Comparison of ENCODE assay signal across 1 cellular context in genomic region chr1:169460193-169460833, GRCh38.
TF ChIP-seq lines count a peak whose summit lies in the region.

No MANE protein-coding gene starts in this region.

TF ChIP-seq in HepG2, 621 proteins besides CTCF, POLR2A, EP300 and RAD21 (continues in another document):
- TF ChIP-seq MNT (IDR thresholded peaks at IDR 0.05) (no peak), ZNF800 (CRISPR knock-in tag; IDR thresholded peaks at IDR 0.05) (peak; percentile 64; the same call in 1 of the 2 replicates), HBP1 (CRISPR knock-in tag; IDR thresholded peaks at IDR 0.05; ENCODE audit: low read depth) (no peak), NFKB2 (CRISPR knock-in tag; IDR thresholded peaks at IDR 0.05; ENCODE audit: borderline replicate concordance) (0 out of 2 replicates have a peak, but pooled peaks have one; percentile 47), ZNF143 (CRISPR knock-in tag; IDR thresholded peaks at IDR 0.05) (no peak), MYC (CRISPR knock-in tag; IDR thresholded peaks at IDR 0.05; ENCODE audit: borderline replicate concordance) (peak; percentile 42; the same call in 1 of the 2 replicates), ZNF317 (CRISPR knock-in tag; IDR thresholded peaks at IDR 0.05) (no peak), ZNF788 (CRISPR knock-in tag; IDR thresholded peaks at IDR 0.05; ENCODE audit: borderline replicate concordance) (0 out of 2 replicates have a peak, but pooled peaks have one; percentile 15), ZNF784 (CRISPR knock-in tag; IDR thresholded peaks at IDR 0.05; ENCODE audit: borderline replicate concordance) (0 out of 2 replicates have a peak, but pooled peaks have one; percentile 18), STAG1 (CRISPR knock-in tag; IDR thresholded peaks at IDR 0.05) (peak; percentile 28), SNAI1 (CRISPR knock-in tag; IDR thresholded peaks at IDR 0.05; ENCODE audit: borderline replicate concordance) (no peak), ZSCAN12 (CRISPR knock-in tag; IDR thresholded peaks at IDR 0.05) (0 out of 2 replicates have a peak, but pooled peaks have one; percentile 19), HIC2 (CRISPR knock-in tag; IDR thresholded peaks at IDR 0.05; ENCODE audit: low read depth) (no peak), ZMYM3 (CRISPR knock-in tag; IDR thresholded peaks at IDR 0.05) (0 out of 2 replicates have a peak, but pooled peaks have one; percentile 23), ZFP62 (CRISPR knock-in tag; IDR thresholded peaks at IDR 0.05) (no peak), MTF1 (CRISPR knock-in tag; IDR thresholded peaks at IDR 0.05) (0 out of 2 replicates have a peak, but pooled peaks have one; percentile 31), DR1 (CRISPR knock-in tag; IDR thresholded peaks at IDR 0.05) (peak; percentile 27; the same call in 1 of the 2 replicates), MEIS2 (CRISPR knock-in tag; IDR thresholded peaks at IDR 0.05) (0 out of 2 replicates have a peak, but pooled peaks have one; percentile 30), ARID5B (CRISPR knock-in tag; IDR thresholded peaks at IDR 0.05) (no peak; the same call in 1 of the 2 replicates), KLF12 (CRISPR knock-in tag; IDR thresholded peaks at IDR 0.05; ENCODE audit: borderline replicate concordance) (no peak), AKNA (CRISPR knock-in tag; IDR thresholded peaks at IDR 0.05; ENCODE audit: borderline replicate concordance) (no peak), ZNF281 (CRISPR knock-in tag; IDR thresholded peaks at IDR 0.05; ENCODE audit: borderline replicate concordance) (no peak), HOXA3 (CRISPR knock-in tag; IDR thresholded peaks at IDR 0.05) (peak; percentile 50; the same call in 1 of the 2 replicates), ZNF343 (CRISPR knock-in tag; IDR thresholded peaks at IDR 0.05) (no peak), TBP (CRISPR knock-in tag; IDR thresholded peaks at IDR 0.05) (no peak), SALL1 (CRISPR knock-in tag; IDR thresholded peaks at IDR 0.05) (peak; percentile 72), ZNF710 (CRISPR knock-in tag; IDR thresholded peaks at IDR 0.05; ENCODE audit: borderline replicate concordance) (no peak), DPF2 (CRISPR knock-in tag; IDR thresholded peaks at IDR 0.05; ENCODE audit: borderline replicate concordance, low read depth) (no peak), ZNF670 (CRISPR knock-in tag; IDR thresholded peaks at IDR 0.05; ENCODE audit: borderline replicate concordance) (no peak), ZNF274 (CRISPR knock-in tag; IDR thresholded peaks at IDR 0.05) (peak; percentile 51; the same call in 1 of the 2 replicates), ATF3 (CRISPR knock-in tag; IDR thresholded peaks at IDR 0.05) (no peak), CREBL2 (CRISPR knock-in tag; IDR thresholded peaks at IDR 0.05; ENCODE audit: borderline replicate concordance) (no peak), SP2 (CRISPR knock-in tag; IDR thresholded peaks at IDR 0.05) (0 out of 2 replicates have a peak, but pooled peaks have one; percentile 24)
